ENCODE assay signal across 8 cellular contexts in genomic region chr1:23964790-23965740, GRCh38. TPM values are rescaled to one million over a fixed set of nuclear protein-coding genes. Genes with fewer than 3 reads are reported as not detected.
DNase-seq lines count a peak whose midpoint lies in the region; ATAC-seq and TF ChIP-seq lines count a peak whose summit lies in the region.
"Had no signal": no experiment of that assay in that cellular context is flagged by ENCODE, and none has a peak within 500 bp of the region (broad histone marks: within the 10 kb centered on the region; RNA-seq: fewer than 3 reads in every experiment).

No MANE protein-coding gene starts in this region.

- no peaks in the 10 kb centered on the region for H3K9me3 Mint-ChIP-seq in HFFc6

- H3K27ac ChIP-seq in SK-N-SH (ENCODE audit: low read depth in 2 of 2, low read length in 1 of 2) (peak overlapping the region; percentile 53 to 59), rectal smooth muscle tissue (ENCODE audit: low read depth, low read length) (peak overlapping the region; percentile 67)

- peaks cover 94% of the 10 kb centered on the region for H3K79me2 ChIP-seq in SK-N-SH (ENCODE audit: insufficient read depth)

- peaks cover 47% of the 10 kb centered on the region for H3K36me3 Mint-ChIP-seq in HFFc6 (ENCODE audit: low read depth)

- H3K27ac Mint-ChIP-seq in HFFc6: peak overlapping the region; percentile 55

- peaks cover 76% of the 10 kb centered on the region for H3F3A ChIP-seq in SK-N-SH (replicated peaks; ENCODE audit: insufficient read depth)

- no peaks in the 10 kb centered on the region; the same call in 1 of the 2 replicates for H3K27me3 Mint-ChIP-seq in HFFc6 (ENCODE audit: insufficient read depth)

- H3K36me3 ChIP-seq in SK-N-SH (replicated peaks in 1 of 2; ENCODE audit: control insufficient read depth in 1 of 2, insufficient read depth in 2 of 2, low read length in 1 of 2) (peaks cover 79 to 84% of the 10 kb centered on the region in 2 experiments), rectal smooth muscle tissue (ENCODE audit: control insufficient read depth, insufficient read depth, low read length) (peaks cover 4% of the 10 kb centered on the region)

- no peaks in the 10 kb centered on the region for H3K9me3 ChIP-seq in SK-N-SH

- H3K4me3 Mint-ChIP-seq in HFFc6: no peak overlapping the region

- no peak overlapping the region for H2AFZ ChIP-seq in SK-N-SH (ENCODE audit: low read depth)

- no peak for TF ChIP-seq RAD21 in SK-N-SH (IDR thresholded peaks at IDR 0.05; ENCODE audit: low read length)

- ATAC-seq in GM18907 (IDR thresholded peaks at IDR 0.05; ENCODE audit: unreplicated experiment): no peak
- ATAC-seq in GM19397 (IDR thresholded peaks at IDR 0.05; ENCODE audit: unreplicated experiment): no peak

- TF ChIP-seq CTCF in HFFc6 (IDR thresholded peaks at IDR 0.05): no peak
- no peak for TF ChIP-seq CTCF in SK-N-SH (IDR thresholded peaks at IDR 0.05)
- no peak for TF ChIP-seq CTCF in epithelial cell of esophagus (IDR thresholded peaks at IDR 0.05; ENCODE audit: insufficient read depth, low read depth, low read length, missing control alignments)

- no peak overlapping the region for H3K4me2 ChIP-seq in SK-N-SH

- 87% methylated on average over 5 of the region's 5 CpGs for WGBS in SK-N-SH (ENCODE audit: low lambda C conversion rate)

- CTCF ChIA-PET in SK-N-SH (lab: Yijun Ruan, JAX): interaction anchor here (1.1 to 1.6 kb wide), 3 partner anchors 48 to 191 kb away, joined by 3 to 4 read pairs (median 4); no protein-coding TSS in a partner anchor

- peaks cover 19% of the 10 kb centered on the region for H4K20me1 ChIP-seq in SK-N-SH (ENCODE audit: insufficient read depth)

- no peak for TF ChIP-seq EP300 in SK-N-SH (IDR thresholded peaks at IDR 0.05; ENCODE audit: borderline replicate concordance in 1 of 2, low read depth in 1 of 2, low read length in 1 of 2)

- H3K4me1 Mint-ChIP-seq in HFFc6 (ENCODE audit: low read depth): peaks cover 44% of the 10 kb centered on the region

- peaks cover 0 to 5% of the 10 kb centered on the region in 2 experiments; a peak in 2 of 4 replicates for H3K4me1 ChIP-seq in SK-N-SH (ENCODE audit: control insufficient read depth in 1 of 2, insufficient read depth in 2 of 2, low read depth in 1 of 2, low read length in 1 of 2)
- H3K4me1 ChIP-seq in rectal smooth muscle tissue (ENCODE audit: control insufficient read depth, insufficient read depth, low read length): peaks cover 12% of the 10 kb centered on the region

- DNase-seq in HFFc6: no peak
- no peak for DNase-seq in SK-N-SH
- peak; percentile 15 for DNase-seq in epithelial cell of esophagus (ENCODE audit: low read depth)
- no peak for DNase-seq in stimulated activated naive CD4-positive, alpha-beta T cell treated with Interleukin-2 at 50 U/mL for 16 hours (lab: John Stamatoyannopoulos, UW)
- DNase-seq: mesendoderm had no signal

- no peaks in the 10 kb centered on the region for H3K27me3 ChIP-seq in SK-N-SH (ENCODE audit: insufficient read depth)
- no peaks in the 10 kb centered on the region for H3K27me3 ChIP-seq in rectal smooth muscle tissue (ENCODE audit: control insufficient read depth, insufficient read depth, low read length)

- POLR2A ChIA-PET in SK-N-SH (lab: Yijun Ruan, JAX): no interaction called here

- no peaks in the 10 kb centered on the region for H3K9me2 ChIP-seq in SK-N-SH

- H3K4me3 ChIP-seq in SK-N-SH (ENCODE audit: low read depth in 2 of 2, low read length in 1 of 2) (no peak overlapping the region), epithelial cell of esophagus (ENCODE audit: low read length) (no peak overlapping the region), rectal smooth muscle tissue (ENCODE audit: low read length) (no peak overlapping the region)

- H3K9ac ChIP-seq in SK-N-SH: no peak overlapping the region
- no peak overlapping the region for H3K9ac ChIP-seq in rectal smooth muscle tissue (ENCODE audit: low read length)

TF ChIP-seq in SK-N-SH, 30 proteins besides CTCF, POLR2A, EP300 and RAD21:
- no peak for TF ChIP-seq REST (IDR thresholded peaks at IDR 0.05; ENCODE audit: low read depth, low read length)
- TF ChIP-seq POLR2AphosphoS5 (IDR thresholded peaks at IDR 0.05; ENCODE audit: low read depth, low read length): peak; percentile 65; the same call in 1 of the 2 replicates

RNA-seq across cellular contexts. Expression of gene PNRC2, which starts 5.4 kb away (rescaled TPM):
- total RNA-seq in HFFc6 (2021; fragmentation: NEBNext Ultra II Directional; extraction: Animal tissue kit (Norgen Biotek cat#: 25700)): 10 to 100 TPM; 59.5 to 76.4 (median 64.0) TPM
- 43.8 and 55.2 TPM in 2 replicates for polyA plus RNA-seq in SK-N-SH (2012; rRNA removed)
- 54.6 and 58.1 TPM in 2 replicates for polyA plus RNA-seq in SK-N-SH (2012; cell fraction: cytosol; rRNA removed)
- 46.8 and 46.9 TPM in 2 replicates for polyA plus RNA-seq in SK-N-SH (2012; cell fraction: nucleus; rRNA removed)

RNA-seq across cellular contexts. Expression of gene SRSF10, which starts 15.1 kb away (rescaled TPM):
- total RNA-seq in HFFc6 (2021; fragmentation: NEBNext Ultra II Directional; extraction: Animal tissue kit (Norgen Biotek cat#: 25700)): 100 to 1,000 TPM in 1 of 6 experiments, 10 to 100 TPM in 5; 84.5 to 100 (median 94.8) TPM
- polyA plus RNA-seq in SK-N-SH (2012; rRNA removed): 79.8 and 81.8 TPM in 2 replicates
- 74.3 and 75.6 TPM in 2 replicates for polyA plus RNA-seq in SK-N-SH (2012; cell fraction: cytosol; rRNA removed)
- polyA plus RNA-seq in SK-N-SH (2012; cell fraction: nucleus; rRNA removed): 110 and 164 TPM in 2 replicates

RNA-seq across cellular contexts. Expression of gene CNR2, which starts 51.9 kb away (rescaled TPM):
- total RNA-seq in HFFc6 (2021; fragmentation: NEBNext Ultra II Directional; extraction: Animal tissue kit (Norgen Biotek cat#: 25700)): not detected
- not detected in 2 replicates for polyA plus RNA-seq in SK-N-SH (2012; rRNA removed)
- not detected in 2 replicates for polyA plus RNA-seq in SK-N-SH (2012; cell fraction: cytosol; rRNA removed)
- 0.01 TPM in 1 of 2 replicates, not detected in the other for polyA plus RNA-seq in SK-N-SH (2012; cell fraction: nucleus; rRNA removed)
